ENCODE assay signal across 13 cellular contexts in the genomic region with DNA sequence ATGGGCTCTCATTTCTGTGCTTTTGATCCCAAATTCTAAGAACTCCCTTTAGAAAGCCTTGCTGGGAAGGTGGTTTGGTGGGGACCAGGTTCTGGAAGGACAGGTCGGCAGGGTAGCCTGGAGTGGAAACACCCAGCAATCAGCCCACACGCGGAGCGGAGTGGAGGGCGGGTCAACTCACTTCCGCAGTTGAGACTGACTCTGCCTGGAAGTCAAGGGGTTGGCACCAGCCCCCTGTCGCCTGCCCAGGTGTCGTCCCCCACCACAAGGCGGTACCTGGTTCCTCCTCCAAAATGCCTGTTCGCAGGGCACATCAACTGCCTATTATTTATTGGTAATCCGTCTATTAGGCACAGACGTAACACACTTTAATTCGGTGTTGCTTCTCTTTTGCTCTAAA.
"Had no signal": no experiment of that assay in that cellular context is flagged by ENCODE, and none has a peak within 500 bp of the region (broad histone marks: within the 10 kb centered on the region; RNA-seq: fewer than 3 reads in every experiment).

No MANE protein-coding gene starts in this region.

- H3K27ac ChIP-seq: heart left ventricle, sigmoid colon, uterus, VCaP had no signal

- H3K36me3 ChIP-seq: heart left ventricle, sigmoid colon, uterus had no signal

- H3K4me1 Mint-ChIP-seq: activated CD4-positive, alpha-beta memory T cell treated with anti-CD3 and anti-CD28 coated beads, Interleukin-2, amount 10 ng/mL, durations not matched to agents 7 days and 5 days had no signal

- H3K27ac Mint-ChIP-seq: activated CD4-positive, alpha-beta memory T cell treated with anti-CD3 and anti-CD28 coated beads, Interleukin-2, amount 10 ng/mL, durations not matched to agents 7 days and 5 days; activated CD4-positive, alpha-beta T cell treated with anti-CD3 and anti-CD28 coated beads for 36 hours; progenitor cell of endocrine pancreas; stimulated activated naive CD8-positive, alpha-beta T cell treated with anti-CD3 and anti-CD28 coated beads, Interleukin-15, Interleukin-2, amounts not matched to agents 100 ng/mL and 50 ng/mL, for 24 hours; T-cell had no signal

- H3K9me3 Mint-ChIP-seq: activated CD4-positive, alpha-beta memory T cell treated with anti-CD3 and anti-CD28 coated beads, Interleukin-2, amount 10 ng/mL, durations not matched to agents 7 days and 5 days; stimulated activated naive CD8-positive, alpha-beta T cell treated with anti-CD3 and anti-CD28 coated beads, Interleukin-15, Interleukin-2, amounts not matched to agents 100 ng/mL and 50 ng/mL, for 24 hours; T-cell had no signal

- H3K9me3 ChIP-seq: heart left ventricle, sigmoid colon, uterus had no signal

- DNase-seq: activated CD4-positive, alpha-beta memory T cell treated with anti-CD3 and anti-CD28 coated beads, Interleukin-2, amount 10 ng/mL, durations not matched to agents 7 days and 5 days; activated CD4-positive, alpha-beta T cell treated with anti-CD3 and anti-CD28 coated beads for 36 hours; activated CD8-positive, alpha-beta memory T cell treated with anti-CD3 and anti-CD28 coated beads, Interleukin-2, amount 50 U/mL, for 48 hours; effector CD4-positive, alpha-beta T cell; foreskin melanocyte; heart left ventricle; sigmoid colon; stimulated activated CD4-positive, alpha-beta T cell treated with anti-CD3 and anti-CD28 coated beads, Interleukin-12 subunit alpha, Interleukin-12 subunit beta, amount 100 ng/mL, for 4 hours; T-cell; uterus had no signal

- H3K4me3 Mint-ChIP-seq: activated CD4-positive, alpha-beta memory T cell treated with anti-CD3 and anti-CD28 coated beads, Interleukin-2, amount 10 ng/mL, durations not matched to agents 7 days and 5 days; activated CD4-positive, alpha-beta T cell treated with anti-CD3 and anti-CD28 coated beads for 36 hours; stimulated activated naive CD8-positive, alpha-beta T cell treated with anti-CD3 and anti-CD28 coated beads, Interleukin-15, Interleukin-2, amounts not matched to agents 100 ng/mL and 50 ng/mL, for 24 hours; T-cell had no signal

- H3K4me3 ChIP-seq: heart left ventricle, sigmoid colon, uterus had no signal

- ATAC-seq: activated CD4-positive, alpha-beta T cell treated with anti-CD3 and anti-CD28 coated beads for 36 hours; heart left ventricle; T-cell had no signal

- H3K4me1 ChIP-seq: heart left ventricle, sigmoid colon, uterus had no signal

- H3K36me3 Mint-ChIP-seq: T-cell had no signal
